1 cellular context compared by ENCODE assay signal in genomic region chr12:6613776-6614512, GRCh38.
A peak's percentile ranks its signal among the peaks of the same experiment; 100 is the strongest.
TF ChIP-seq lines count a peak whose summit lies in the region.

No MANE protein-coding gene starts in this region.

TF ChIP-seq in HepG2, 621 proteins besides CTCF, POLR2A, EP300 and RAD21 (continued from another document and continues in another):
- TF ChIP-seq HNF1B (CRISPR knock-in tag; IDR thresholded peaks at IDR 0.05): peak; percentile 90
- TF ChIP-seq ZFYVE20 (CRISPR knock-in tag; IDR thresholded peaks at IDR 0.05; ENCODE audit: borderline replicate concordance, low read depth): no peak
- no peak for TF ChIP-seq BCL3 (CRISPR knock-in tag; IDR thresholded peaks at IDR 0.05)
- TF ChIP-seq MATR3 (CRISPR knock-in tag; IDR thresholded peaks at IDR 0.05): no peak
- TF ChIP-seq TMF1 (CRISPR knock-in tag; IDR thresholded peaks at IDR 0.05; ENCODE audit: low read depth): no peak
- TF ChIP-seq FOXK1 (CRISPR knock-in tag; IDR thresholded peaks at IDR 0.05; ENCODE audit: borderline replicate concordance, low read depth): no peak
- no peak for TF ChIP-seq RBAK (CRISPR knock-in tag; IDR thresholded peaks at IDR 0.05)
- no peak for TF ChIP-seq BATF2 (CRISPR knock-in tag; IDR thresholded peaks at IDR 0.05)
- no peak for TF ChIP-seq ZNF549 (CRISPR knock-in tag; IDR thresholded peaks at IDR 0.05)
- TF ChIP-seq ATM (IDR thresholded peaks at IDR 0.05; ENCODE audit: borderline replicate concordance): no peak
- TF ChIP-seq GPN1 (CRISPR knock-in tag; IDR thresholded peaks at IDR 0.05; ENCODE audit: borderline replicate concordance): no peak
- peak; percentile 64; the same call in 1 of the 2 replicates for TF ChIP-seq SPEN (CRISPR knock-in tag; IDR thresholded peaks at IDR 0.05; ENCODE audit: low read depth)
- peak; percentile 56; the same call in 1 of the 2 replicates for TF ChIP-seq TFDP2 (CRISPR knock-in tag; IDR thresholded peaks at IDR 0.05)
- TF ChIP-seq ZNF660 (CRISPR knock-in tag; IDR thresholded peaks at IDR 0.05; ENCODE audit: borderline replicate concordance, low read depth): no peak
- TF ChIP-seq ZNF230 (CRISPR knock-in tag; IDR thresholded peaks at IDR 0.05): no peak
- 0 out of 2 replicates have a peak, but pooled peaks have one; percentile 53 for TF ChIP-seq HMGXB3 (CRISPR knock-in tag; IDR thresholded peaks at IDR 0.05; ENCODE audit: borderline replicate concordance)
- no peak for TF ChIP-seq HNF4G (IDR thresholded peaks at IDR 0.05; ENCODE audit: borderline replicate concordance, low read depth, low read length)
- no peak for TF ChIP-seq HNF4G (CRISPR knock-in tag; IDR thresholded peaks at IDR 0.05; ENCODE audit: borderline replicate concordance, low read depth)
- TF ChIP-seq CENPBD1 (CRISPR knock-in tag; IDR thresholded peaks at IDR 0.05; ENCODE audit: borderline replicate concordance, low read depth): no peak
- no peak for TF ChIP-seq ZNF775 (CRISPR knock-in tag; IDR thresholded peaks at IDR 0.05; ENCODE audit: borderline replicate concordance)
- TF ChIP-seq MTF1 (CRISPR knock-in tag; IDR thresholded peaks at IDR 0.05): no peak
- TF ChIP-seq ZNF704 (CRISPR knock-in tag; IDR thresholded peaks at IDR 0.05; ENCODE audit: borderline replicate concordance): no peak
- TF ChIP-seq ZNF142 (CRISPR knock-in tag; IDR thresholded peaks at IDR 0.05): no peak
- no peak for TF ChIP-seq ZEB1 (IDR thresholded peaks at IDR 0.05; ENCODE audit: insufficient replicate concordance, low read depth)
- TF ChIP-seq ZNF574 (CRISPR knock-in tag; IDR thresholded peaks at IDR 0.05): 0 out of 2 replicates have a peak, but pooled peaks have one; percentile 54
- no peak for TF ChIP-seq NONO (IDR thresholded peaks at IDR 0.05)
- TF ChIP-seq NONO (CRISPR knock-in tag; conservative IDR thresholded peaks at IDR 0.05): peak; percentile 46; the same call in 1 of the 2 replicates
- TF ChIP-seq STAT6 (CRISPR knock-in tag; IDR thresholded peaks at IDR 0.05; ENCODE audit: borderline replicate concordance): no peak
